Comparison of ENCODE assay signal across 13 cellular contexts in genomic region chr14:22846811-22847307, GRCh38. TPM values are rescaled to one million over a fixed set of nuclear protein-coding genes. Genes with fewer than 3 reads are reported as not detected.
A peak's percentile ranks its signal among the peaks of the same experiment; 100 is the strongest.
DNase-seq lines count a peak whose midpoint lies in the region; ATAC-seq and TF ChIP-seq lines count a peak whose summit lies in the region.
"Had no signal": no experiment of that assay in that cellular context is flagged by ENCODE, and none has a peak within 500 bp of the region (broad histone marks: within the 10 kb centered on the region; RNA-seq: fewer than 3 reads in every experiment).

No MANE protein-coding gene starts in this region.

- DNase-seq in A673 (ENCODE audit: low spot score) (no peak), RWPE1 (ENCODE audit: low spot score) (no peak), gastrocnemius medialis (no peak), GM03348 (ENCODE audit: low spot score) (no peak), anterior cingulate cortex (lab: John Stamatoyannopoulos, UW) (no peak), T-cell (no peak)
- DNase-seq: ACHN; naive thymus-derived CD8-positive, alpha-beta T cell; NCI-H2171 treated with DMSO at 0.1 percent for 48 hours; stimulated activated naive CD4-positive, alpha-beta T cell had no signal

- TF ChIP-seq EP300 in gastroesophageal sphincter (IDR thresholded peaks at IDR 0.05): no peak

- no peak overlapping the region for H3K4me3 Mint-ChIP-seq in T-cell
- H3K4me3 Mint-ChIP-seq: naive thymus-derived CD8-positive, alpha-beta T cell had no signal

- 35 to 63% methylated on average over 2 to 5 of the region's 11 CpGs for WGBS in gastroesophageal sphincter (ENCODE audit: low coverage in 1 of 2), 2 donors

- CTCF ChIA-PET in A673 (lab: Charles Lee) (no interaction called here), RWPE1 (lab: Yijun Ruan, JAX) (interaction anchor here (0.5 to 0.7 kb wide), 2 partner anchors 70 to 195 kb away, joined by 3 to 4 read pairs; no protein-coding TSS in a partner anchor), T-cell (lab: Charles Lee) (interaction anchor here in 1 of 2 donors (0.6 kb wide), 1 partner anchor 1236 kb away, joined by 3 read pairs; no protein-coding TSS in a partner anchor)

- intact Hi-C loops in A673 (cut with micrococcal nuclease; ENCODE audit: unreplicated experiment) (no loop called here), gastrocnemius medialis (cut with DNase I; ENCODE audit: low total_unique reads) (no loop called here)

- H3K27me3 ChIP-seq in A673 (replicated peaks; ENCODE audit: insufficient read depth, low read depth, low read length, poor library complexity): no peaks in the 10 kb centered on the region
- no peaks in the 10 kb centered on the region for H3K27me3 ChIP-seq in gastroesophageal sphincter
- H3K27me3 ChIP-seq in gastrocnemius medialis: no peaks in the 10 kb centered on the region
- H3K27me3 ChIP-seq: adrenal gland had no signal

- no peak for ATAC-seq in gastroesophageal sphincter
- no peak for ATAC-seq in gastrocnemius medialis
- ATAC-seq in GM18909 (IDR thresholded peaks at IDR 0.05; ENCODE audit: poor library complexity, unreplicated experiment): no peak
- no peak for ATAC-seq in T-cell (replicated peaks in 1 of 4)
- ATAC-seq: naive thymus-derived CD8-positive, alpha-beta T cell had no signal

- peaks cover 22% of the 10 kb centered on the region for H3K4me1 ChIP-seq in A673 (ENCODE audit: insufficient read depth, low read length, poor library complexity, severe bottlenecking)
- peaks cover 3 to 98% (median 58%) of the 10 kb centered on the region in 3 donors for H3K4me1 ChIP-seq in gastroesophageal sphincter
- H3K4me1 ChIP-seq in gastrocnemius medialis: peaks cover 39 to 43% of the 10 kb centered on the region in 2 donors

- no peaks in the 10 kb centered on the region for H3K9me3 Mint-ChIP-seq in T-cell
- H3K9me3 Mint-ChIP-seq: naive thymus-derived CD8-positive, alpha-beta T cell had no signal

- peaks cover 17 to 34% of the 10 kb centered on the region in 2 donors for H3K27me3 Mint-ChIP-seq in T-cell

- H3K27ac ChIP-seq in A673 (ENCODE audit: low read depth, low read length, poor library complexity, severe bottlenecking) (no peak overlapping the region), RWPE1 (peak overlapping the region; percentile 99), gastroesophageal sphincter (peak overlapping the region; percentile 15 to 90 (median 84)), gastrocnemius medialis (peak overlapping the region in 3 of 4 donors; percentile 18 to 69 (median 51))

- H3K36me3 Mint-ChIP-seq in T-cell: no peaks in the 10 kb centered on the region
- H3K36me3 Mint-ChIP-seq: naive thymus-derived CD8-positive, alpha-beta T cell had no signal

- TSS peak; percentile 42 for BruUV-seq in A673 (replicated peaks; lab: Mats Ljungman, UMichigan)

- TF ChIP-seq CTCF in A673 (conservative IDR thresholded peaks at IDR 0.05; ENCODE audit: low read depth, low read length): no peak
- TF ChIP-seq CTCF in RWPE1 (conservative IDR thresholded peaks at IDR 0.05; ENCODE audit: low read depth): no peak
- no peak for TF ChIP-seq CTCF in gastroesophageal sphincter (IDR thresholded peaks at IDR 0.05)
- TF ChIP-seq CTCF in gastrocnemius medialis (IDR thresholded peaks at IDR 0.05 in 4 of 5, conservative IDR thresholded peaks at IDR 0.05 in 1 of 5): no peak

- H3K4me3 ChIP-seq in A673 (ENCODE audit: low read depth, low read length, poor library complexity, severe bottlenecking) (no peak overlapping the region), gastroesophageal sphincter (no peak overlapping the region), gastrocnemius medialis (no peak overlapping the region)
- H3K4me3 ChIP-seq: adrenal gland had no signal

- POLR2A ChIA-PET in A673 (lab: Charles Lee; ENCODE audit: low non-redundant PET): no interaction called here
- POLR2A ChIA-PET in RWPE1 (lab: Yijun Ruan, JAX; ENCODE audit: low non-redundant PET): no interaction called here
- POLR2A ChIA-PET in T-cell (lab: Charles Lee): interaction anchor here in 1 of 2 donors (0.7 kb wide), 1 partner anchor 294 kb away, joined by 3 read pairs; no protein-coding TSS in a partner anchor

- TF ChIP-seq POLR2A in gastroesophageal sphincter (IDR thresholded peaks at IDR 0.05): no peak
- no peak for TF ChIP-seq POLR2A in gastrocnemius medialis (IDR thresholded peaks at IDR 0.05)

- peaks cover 0 to 2% (median 0%) of the 10 kb centered on the region in 3 donors for H3K4me1 Mint-ChIP-seq in T-cell
- H3K4me1 Mint-ChIP-seq: naive thymus-derived CD8-positive, alpha-beta T cell had no signal

- no peaks in the 10 kb centered on the region for H3K9me3 ChIP-seq in A673 (ENCODE audit: low read depth, low read length, poor library complexity, severe bottlenecking)
- H3K9me3 ChIP-seq in gastroesophageal sphincter: no peaks in the 10 kb centered on the region
- H3K9me3 ChIP-seq in gastrocnemius medialis: no peaks in the 10 kb centered on the region
- H3K9me3 ChIP-seq: adrenal gland had no signal

- no peak overlapping the region for H3K27ac Mint-ChIP-seq in T-cell
- H3K27ac Mint-ChIP-seq: naive thymus-derived CD8-positive, alpha-beta T cell had no signal

- peaks cover 43% of the 10 kb centered on the region for H3K36me3 ChIP-seq in A673 (ENCODE audit: insufficient read depth, low read length, poor library complexity, severe bottlenecking)
- H3K36me3 ChIP-seq in gastroesophageal sphincter: peaks cover 0 to 53% of the 10 kb centered on the region in 2 donors
- peaks cover 0 to 5% of the 10 kb centered on the region in 2 donors for H3K36me3 ChIP-seq in gastrocnemius medialis

- in situ Hi-C loops in gastrocnemius medialis (cut with MboI; ENCODE audit: low sequenced_read_pairs in 4 of 4): no loop called here

RNA-seq across cellular contexts. Expression of gene MMP14, which starts 10.5 kb away (rescaled TPM):
- total RNA-seq in A673 (2021): 91.3 and 110 TPM in 2 replicates
- total RNA-seq in gastroesophageal sphincter: 100 to 1,000 TPM; 114 to 127 (median 123) TPM
- 10 to 100 TPM; 14.9 to 29.7 (median 20.8) TPM for total RNA-seq in gastrocnemius medialis
- total RNA-seq in T-cell: 1 to 10 TPM; 1.9 to 3.7 (median 2.3) TPM

RNA-seq across cellular contexts. Expression of gene MRPL52, which starts 17.2 kb away (rescaled TPM):
- total RNA-seq in A673 (2021): 169 and 187 TPM in 2 replicates
- total RNA-seq in gastroesophageal sphincter: 10 to 100 TPM; 24.4 to 65.0 (median 35.0) TPM
- 100 to 1,000 TPM in 1 of 4 donors, 10 to 100 TPM in 3; 48.5 to 153 (median 89.0) TPM for total RNA-seq in gastrocnemius medialis
- 10 to 100 TPM; 36.5 to 70.1 (median 62.2) TPM for total RNA-seq in T-cell

RNA-seq across cellular contexts. Expression of gene LRP10, which starts 24.7 kb away (rescaled TPM):
- total RNA-seq in A673 (2021) (7.8 and 11.8 TPM in 2 replicates), gastroesophageal sphincter (100 to 1,000 TPM; 123 to 257 (median 163) TPM), gastrocnemius medialis (100 to 1,000 TPM in 1 of 4 donors, 10 to 100 TPM in 3; 31.1 to 109 (median 60.1) TPM), T-cell (100 to 1,000 TPM in 1 of 5 donors, 10 to 100 TPM in 4; 67.0 to 103 (median 89.9) TPM)

RNA-seq across cellular contexts. Expression of gene SLC7A7, which starts 31.6 kb away (rescaled TPM):
- total RNA-seq in A673 (2021): 1.9 and 2.3 TPM in 2 replicates
- total RNA-seq in gastroesophageal sphincter: 10 to 100 TPM in 3 of 4 donors, 1 to 10 TPM in 1; 8.1 to 36.6 (median 23.4) TPM
- 1 to 10 TPM in 3 of 4 donors, under 1 TPM in 1; 0.68 to 5.3 (median 2.2) TPM for total RNA-seq in gastrocnemius medialis
- total RNA-seq in T-cell: 1 to 10 TPM in 2 of 5 donors, under 1 TPM in 2, not detected in 1; 0.75 to 1.8 (median 0.98) TPM

RNA-seq across cellular contexts. Expression of gene REM2, which starts 36.2 kb away (rescaled TPM):
- total RNA-seq in A673 (2021): 0.15 TPM in 1 of 2 replicates, not detected in the other
- under 1 TPM; 0.20 to 0.93 (median 0.47) TPM for total RNA-seq in gastroesophageal sphincter
- 1 to 10 TPM in 1 of 4 donors, not detected in 3; 1.1 TPM for total RNA-seq in gastrocnemius medialis
- total RNA-seq in T-cell: 10 to 100 TPM in 1 of 5 donors, 1 to 10 TPM in 4; 4.1 to 10.6 (median 6.2) TPM
